ENCODE assay signal across 8 cellular contexts in the genomic region with DNA sequence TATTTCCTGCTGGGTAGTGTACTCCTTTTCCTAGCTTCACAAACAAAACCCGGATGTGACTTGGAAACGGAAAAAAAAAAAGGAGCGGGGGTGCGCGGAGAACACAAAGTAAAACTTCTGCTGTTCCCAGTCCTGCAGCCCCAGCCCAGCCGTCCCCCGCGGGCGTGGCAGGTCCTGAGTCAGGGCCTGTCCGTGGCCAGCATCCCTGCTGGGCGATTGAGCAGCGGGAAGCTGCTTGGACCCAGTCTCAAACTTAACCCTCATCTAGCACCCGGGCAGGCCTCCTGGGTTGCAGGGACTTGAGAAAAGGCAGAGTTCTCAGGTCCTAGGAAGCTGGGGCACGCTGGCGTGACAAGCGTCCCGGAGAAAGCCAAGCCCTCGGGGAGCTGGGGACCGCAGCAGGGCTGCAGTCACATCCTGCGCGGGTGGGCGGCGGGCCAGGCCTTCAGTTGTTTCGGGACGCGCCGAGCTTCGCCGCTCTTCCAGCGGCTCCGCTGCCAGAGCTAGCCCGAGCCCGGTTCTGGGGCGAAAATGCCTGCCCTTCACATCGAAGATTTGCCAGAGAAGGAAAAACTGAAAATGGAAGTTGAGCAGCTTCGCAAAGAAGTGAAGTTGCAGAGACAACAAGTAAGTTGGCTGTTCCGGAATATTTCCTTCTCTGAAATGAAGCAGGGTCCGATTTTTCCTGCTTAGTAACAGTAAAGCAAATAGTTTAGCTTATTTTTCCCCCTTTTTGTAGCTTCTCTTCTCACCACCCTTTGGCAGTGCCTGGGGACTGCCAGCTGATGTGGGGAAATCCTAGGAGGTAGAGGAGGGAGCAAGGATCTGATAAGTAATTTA. TPM values are rescaled to one million over a fixed set of nuclear protein-coding genes. Genes with fewer than 3 reads are reported as not detected.
A peak's percentile ranks its signal among the peaks of the same experiment; 100 is the strongest.
DNase-seq lines count a peak whose midpoint lies in the region; ATAC-seq and TF ChIP-seq lines count a peak whose summit lies in the region.

A gene (plus strand): TSS at position 129 of the 840 bp plus-strand sequence. CDS start 403 bp downstream, at position 532.

- H3K27me3 ChIP-seq in SK-N-SH (ENCODE audit: insufficient read depth) = no peaks in the 10 kb centered on the region
- H3K27me3 ChIP-seq in spleen (replicated peaks in 1 of 7) = peaks cover 0 to 21% (median 0%) of the 10 kb centered on the region in 7 donors

- 0 out of 4 replicates have a peak, but pooled peaks of 1 of the 2 experiments have one; percentile 32 for TF ChIP-seq EP300 in SK-N-SH (IDR thresholded peaks at IDR 0.05; ENCODE audit: borderline replicate concordance in 1 of 2, low read depth in 1 of 2, low read length in 1 of 2)

- POLR2A ChIA-PET in SK-N-SH (lab: Yijun Ruan, JAX) = interaction anchor here (0.5 to 1.7 kb wide), 11 partner anchors 10 to 201 kb away, joined by 3 to 8 read pairs (median 3); no protein-coding TSS in a partner anchor

- H3K4me3 ChIP-seq in SK-N-SH (ENCODE audit: low read depth in 2 of 2, low read length in 1 of 2) = peak within 1 kb of the TSS; percentile 69 to 79
- peak within 1 kb of the TSS; percentile 83 for H3K4me3 ChIP-seq in coronary artery
- peak within 1 kb of the TSS; percentile 30 to 71 (median 46) for H3K4me3 ChIP-seq in spleen

- peak within 1 kb of the TSS; percentile 78 to 98 for H3K27ac ChIP-seq in SK-N-SH (ENCODE audit: low read depth in 2 of 2, low read length in 1 of 2)
- peak within 1 kb of the TSS; percentile 84 to 96 for H3K27ac ChIP-seq in coronary artery
- peak within 1 kb of the TSS; percentile 55 to 90 (median 87) for H3K27ac ChIP-seq in spleen

- peaks cover 8% of the 10 kb centered on the region for H3F3A ChIP-seq in SK-N-SH (replicated peaks; ENCODE audit: insufficient read depth)

- no peaks in the 10 kb centered on the region for H4K20me1 ChIP-seq in SK-N-SH (ENCODE audit: insufficient read depth)

- peaks cover 30% of the 10 kb centered on the region for H3K79me2 ChIP-seq in SK-N-SH (ENCODE audit: insufficient read depth)

- no peaks in the 10 kb centered on the region for H3K9me2 ChIP-seq in SK-N-SH

- ATAC-seq in GM19043 (IDR thresholded peaks at IDR 0.05; ENCODE audit: low read depth, unreplicated experiment) = peak; percentile 90
- ATAC-seq in HG03135 (IDR thresholded peaks at IDR 0.05; ENCODE audit: unreplicated experiment) = peak; percentile 86

- peaks cover 13% of the 10 kb centered on the region in 2 experiments for H3K36me3 ChIP-seq in SK-N-SH (replicated peaks in 1 of 2; ENCODE audit: control insufficient read depth in 1 of 2, insufficient read depth in 2 of 2, low read length in 1 of 2)
- H3K36me3 ChIP-seq in spleen = peaks cover 0 to 9% (median 0%) of the 10 kb centered on the region in 6 donors

- WGBS in SK-N-SH (ENCODE audit: low lambda C conversion rate) = under 1% methylated on average over 38 of the region's 38 CpGs
- WGBS in spleen, 5 donors = 0 to 4% (median 1%) methylated on average over 37 to 38 of the region's 38 CpGs

- TF ChIP-seq RAD21 in SK-N-SH (IDR thresholded peaks at IDR 0.05; ENCODE audit: low read length) = peak; percentile 54

- H3K9me3 ChIP-seq in SK-N-SH (no peaks in the 10 kb centered on the region), spleen (no peaks in the 10 kb centered on the region)

- TF ChIP-seq POLR2A in spleen (IDR thresholded peaks at IDR 0.05) = no peak

- H3K4me1 ChIP-seq in SK-N-SH (ENCODE audit: control insufficient read depth in 1 of 2, insufficient read depth in 2 of 2, low read depth in 1 of 2, low read length in 1 of 2) = peaks cover 14 to 24% of the 10 kb centered on the region in 2 experiments; a peak in 3 of 4 replicates
- H3K4me1 ChIP-seq in spleen = peaks cover 0 to 28% (median 2%) of the 10 kb centered on the region in 6 donors

- H3K9ac ChIP-seq in SK-N-SH = peak within 1 kb of the TSS; percentile 73

- CTCF ChIA-PET in SK-N-SH (lab: Yijun Ruan, JAX) = interaction anchor here (0.6 to 3.3 kb wide), 25 partner anchors 11 to 515 kb away, joined by 3 to 17 read pairs (median 4); a partner anchor contains a TSS

- intact Hi-C loops in spleen (cut with DNase I; ENCODE audit: low total_unique reads) = loop anchor here (10.0 kb wide), 1 partner anchor 83 kb away; a partner anchor contains a TSS

- H3K4me2 ChIP-seq in SK-N-SH = peak within 1 kb of the TSS; percentile 73

- TF ChIP-seq CTCF in SK-N-SH (IDR thresholded peaks at IDR 0.05) = no peak
- TF ChIP-seq CTCF in coronary artery (IDR thresholded peaks at IDR 0.05) = no peak
- no peak for TF ChIP-seq CTCF in spleen (IDR thresholded peaks at IDR 0.05 in 8 of 11, conservative IDR thresholded peaks at IDR 0.05 in 3 of 11)

- peak within 1 kb of the TSS; percentile 92 for H2AFZ ChIP-seq in SK-N-SH (ENCODE audit: low read depth)

- DNase-seq in C1 segment of cervical spinal cord (lab: John Stamatoyannopoulos, UW) = peak in 10 of 14 donors; percentile 1 to 73 (median 41)
- DNase-seq in SK-N-SH = peak; percentile 86
- peak; percentile 88 for DNase-seq in coronary artery (ENCODE audit: low spot score)
- DNase-seq in kidney glomerular epithelial cell (lab: John Stamatoyannopoulos, UW) = peak; percentile 76
- peak; percentile 90 for DNase-seq in spleen
- DNase-seq in NCI-H1436 (lab: John Stamatoyannopoulos, UW) = no peak

TF ChIP-seq in SK-N-SH, 30 proteins besides CTCF, POLR2A, EP300 and RAD21 (continues in another document):
- TF ChIP-seq CHD2 (IDR thresholded peaks at IDR 0.05; ENCODE audit: low read length, partially characterized antibody) = no peak
- TF ChIP-seq GATA2 (CRISPR knock-in tag; IDR thresholded peaks at IDR 0.05) = peak; percentile 17; the same call in 1 of the 2 replicates
- 0 out of 2 replicates have a peak, but pooled peaks have one; percentile 59 for TF ChIP-seq FOXJ3 (CRISPR knock-in tag; IDR thresholded peaks at IDR 0.05)
- TF ChIP-seq, protein P1, sequence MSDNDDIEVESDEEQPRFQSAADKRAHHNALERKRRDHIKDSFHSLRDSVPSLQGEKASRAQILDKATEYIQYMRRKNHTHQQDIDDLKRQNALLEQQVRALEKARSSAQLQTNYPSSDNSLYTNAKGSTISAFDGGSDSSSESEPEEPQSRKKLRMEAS (IDR thresholded peaks at IDR 0.05; ENCODE audit: low read depth) = peak; percentile 50
- TF ChIP-seq TCF12 (IDR thresholded peaks at IDR 0.05) = peak; percentile 20
- no peak for TF ChIP-seq SIN3A (IDR thresholded peaks at IDR 0.05; ENCODE audit: borderline replicate concordance, low read depth, low read length)
- TF ChIP-seq YY1 (IDR thresholded peaks at IDR 0.05; ENCODE audit: low read depth) = peak; percentile 30; the same call in 1 of the 2 replicates
- TF ChIP-seq NRF1 (IDR thresholded peaks at IDR 0.05; ENCODE audit: low read depth, low read length) = peak; percentile 41
- TF ChIP-seq MEF2A (IDR thresholded peaks at IDR 0.05; ENCODE audit: borderline replicate concordance, low read depth) = no peak
- TF ChIP-seq TAF1 (IDR thresholded peaks at IDR 0.05; ENCODE audit: borderline replicate concordance, low read depth, low read length) = peak; percentile 55
- peak; percentile 6; the same call in 1 of the 2 replicates for TF ChIP-seq RCOR1 (IDR thresholded peaks at IDR 0.05; ENCODE audit: low read length)
- TF ChIP-seq, protein P2, sequence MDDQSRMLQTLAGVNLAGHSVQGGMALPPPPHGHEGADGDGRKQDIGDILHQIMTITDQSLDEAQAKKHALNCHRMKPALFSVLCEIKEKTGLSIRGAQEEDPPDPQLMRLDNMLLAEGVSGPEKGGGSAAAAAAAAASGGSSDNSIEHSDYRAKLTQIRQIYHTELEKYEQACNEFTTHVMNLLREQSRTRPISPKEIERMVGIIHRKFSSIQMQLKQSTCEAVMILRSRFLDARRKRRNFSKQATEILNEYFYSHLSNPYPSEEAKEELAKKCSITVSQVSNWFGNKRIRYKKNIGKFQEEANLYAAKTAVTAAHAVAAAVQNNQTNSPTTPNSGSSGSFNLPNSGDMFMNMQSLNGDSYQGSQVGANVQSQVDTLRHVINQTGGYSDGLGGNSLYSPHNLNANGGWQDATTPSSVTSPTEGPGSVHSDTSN (IDR thresholded peaks at IDR 0.05) = no peak
- peak; percentile 18; the same call in 1 of the 2 replicates for TF ChIP-seq SMC3 (IDR thresholded peaks at IDR 0.05; ENCODE audit: low read depth, low read length)
- TF ChIP-seq, protein P3, sequence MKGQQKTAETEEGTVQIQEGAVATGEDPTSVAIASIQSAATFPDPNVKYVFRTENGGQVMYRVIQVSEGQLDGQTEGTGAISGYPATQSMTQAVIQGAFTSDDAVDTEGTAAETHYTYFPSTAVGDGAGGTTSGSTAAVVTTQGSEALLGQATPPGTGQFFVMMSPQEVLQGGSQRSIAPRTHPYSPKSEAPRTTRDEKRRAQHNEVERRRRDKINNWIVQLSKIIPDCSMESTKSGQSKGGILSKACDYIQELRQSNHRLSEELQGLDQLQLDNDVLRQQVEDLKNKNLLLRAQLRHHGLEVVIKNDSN (IDR thresholded peaks at IDR 0.05; ENCODE audit: borderline replicate concordance, low read depth) = no peak; the same call in 1 of the 2 replicates
- no peak for TF ChIP-seq RFX5 (IDR thresholded peaks at IDR 0.05; ENCODE audit: low read length)
- TF ChIP-seq RXRA (IDR thresholded peaks at IDR 0.05; ENCODE audit: borderline replicate concordance, low read depth) = no peak
- TF ChIP-seq, protein P4, sequence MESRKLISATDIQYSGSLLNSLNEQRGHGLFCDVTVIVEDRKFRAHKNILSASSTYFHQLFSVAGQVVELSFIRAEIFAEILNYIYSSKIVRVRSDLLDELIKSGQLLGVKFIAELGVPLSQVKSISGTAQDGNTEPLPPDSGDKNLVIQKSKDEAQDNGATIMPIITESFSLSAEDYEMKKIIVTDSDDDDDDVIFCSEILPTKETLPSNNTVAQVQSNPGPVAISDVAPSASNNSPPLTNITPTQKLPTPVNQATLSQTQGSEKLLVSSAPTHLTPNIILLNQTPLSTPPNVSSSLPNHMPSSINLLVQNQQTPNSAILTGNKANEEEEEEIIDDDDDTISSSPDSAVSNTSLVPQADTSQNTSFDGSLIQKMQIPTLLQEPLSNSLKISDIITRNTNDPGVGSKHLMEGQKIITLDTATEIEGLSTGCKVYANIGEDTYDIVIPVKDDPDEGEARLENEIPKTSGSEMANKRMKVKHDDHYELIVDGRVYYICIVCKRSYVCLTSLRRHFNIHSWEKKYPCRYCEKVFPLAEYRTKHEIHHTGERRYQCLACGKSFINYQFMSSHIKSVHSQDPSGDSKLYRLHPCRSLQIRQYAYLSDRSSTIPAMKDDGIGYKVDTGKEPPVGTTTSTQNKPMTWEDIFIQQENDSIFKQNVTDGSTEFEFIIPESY (IDR thresholded peaks at IDR 0.05; ENCODE audit: borderline replicate concordance, low read depth) = no peak
- TF ChIP-seq EZH2phosphoT487 (IDR thresholded peaks at IDR 0.05; ENCODE audit: borderline replicate concordance, low read depth) = no peak
- peak; percentile 48; the same call in 1 of the 2 replicates for TF ChIP-seq FOXM1 (IDR thresholded peaks at IDR 0.05; ENCODE audit: low read depth)
- no peak for TF ChIP-seq JUND (IDR thresholded peaks at IDR 0.05)

RNA-seq across cellular contexts. Expression of the gene that starts here (rescaled TPM):
- polyA plus RNA-seq in SK-N-SH (2012; rRNA removed) (9.8 and 11.5 TPM in 2 replicates), spleen (10 to 100 TPM; 36.0 to 97.3 (median 38.0) TPM)
- 13.4 and 17.0 TPM in 2 replicates for polyA plus RNA-seq in SK-N-SH (2012; cell fraction: cytosol; rRNA removed)
- polyA plus RNA-seq in SK-N-SH (2012; cell fraction: nucleus; rRNA removed) = 4.4 and 4.7 TPM in 2 replicates
- total RNA-seq in spleen = 10 to 100 TPM; 15.5 to 46.6 (median 32.2) TPM
